8 cellular contexts compared by ENCODE assay signal in genomic region chr9:4689687-4690104, GRCh38. TPM values are rescaled to one million over a fixed set of nuclear protein-coding genes. Genes with fewer than 3 reads are reported as not detected.
DNase-seq lines count a peak whose midpoint lies in the region; ATAC-seq and TF ChIP-seq lines count a peak whose summit lies in the region.

No MANE protein-coding gene starts in this region.

- H3K9ac ChIP-seq in colonic mucosa (ENCODE audit: low read depth in 2 of 2, low read length in 2 of 2): no peak overlapping the region

- H3K27ac ChIP-seq in colonic mucosa: no peak overlapping the region

- TF ChIP-seq CTCF in colonic mucosa (IDR thresholded peaks at IDR 0.05): no peak

- H3K4me1 ChIP-seq in colonic mucosa: no peaks in the 10 kb centered on the region

- no peaks in the 10 kb centered on the region for H3K9me3 ChIP-seq in colonic mucosa

- DNase-seq in left kidney (ENCODE audit: low read depth, low spot score) (peak; percentile 31), NCI-H510A treated with DMSO at 0.1 percent for 48 hours (lab: John Stamatoyannopoulos, UW) (no peak), dedifferentiated amniotic fluid mesenchymal stem cell (ENCODE audit: extremely low spot score) (no peak), kidney glomerular epithelial cell (lab: John Stamatoyannopoulos, UW) (no peak), colonic mucosa (no peak)

- no peak overlapping the region for H3K4me3 ChIP-seq in colonic mucosa

- H3K36me3 ChIP-seq in colonic mucosa: peaks cover 8% of the 10 kb centered on the region

- intact Hi-C loops in colonic mucosa (cut with DNase I): loop anchor here (5.0 to 10.0 kb wide), 2 partner anchors 43 to 1145 kb away; partner anchors contain the start of gene ERMP1

- no peaks in the 10 kb centered on the region for H3K27me3 ChIP-seq in colonic mucosa

- ATAC-seq in GM18517 (IDR thresholded peaks at IDR 0.05; ENCODE audit: unreplicated experiment) (peak; percentile 75), GM21529 (IDR thresholded peaks at IDR 0.05; ENCODE audit: unreplicated experiment) (peak; percentile 70), HG03571 (IDR thresholded peaks at IDR 0.05; ENCODE audit: unreplicated experiment) (peak; percentile 38)

RNA-seq across cellular contexts. Expression of gene CDC37L1, which starts 10.3 kb away (rescaled TPM):
- total RNA-seq in colonic mucosa: 10 to 100 TPM; 11.4 to 16.1 TPM

RNA-seq across cellular contexts. Expression of gene SPATA6L, which starts 23.4 kb away (rescaled TPM):
- total RNA-seq in colonic mucosa: 1 to 10 TPM; 5.0 to 6.8 TPM

RNA-seq across cellular contexts. Expression of gene PLPP6, which starts 27.6 kb away (rescaled TPM):
- total RNA-seq in colonic mucosa: 10 to 100 TPM; 15.6 to 17.8 TPM

RNA-seq across cellular contexts. Expression of gene AK3, which starts 51.3 kb away (rescaled TPM):
- 10 to 100 TPM; 80.3 to 95.7 TPM for total RNA-seq in colonic mucosa
